Comparison of ENCODE assay signal across 27 cellular contexts in the genomic region with DNA sequence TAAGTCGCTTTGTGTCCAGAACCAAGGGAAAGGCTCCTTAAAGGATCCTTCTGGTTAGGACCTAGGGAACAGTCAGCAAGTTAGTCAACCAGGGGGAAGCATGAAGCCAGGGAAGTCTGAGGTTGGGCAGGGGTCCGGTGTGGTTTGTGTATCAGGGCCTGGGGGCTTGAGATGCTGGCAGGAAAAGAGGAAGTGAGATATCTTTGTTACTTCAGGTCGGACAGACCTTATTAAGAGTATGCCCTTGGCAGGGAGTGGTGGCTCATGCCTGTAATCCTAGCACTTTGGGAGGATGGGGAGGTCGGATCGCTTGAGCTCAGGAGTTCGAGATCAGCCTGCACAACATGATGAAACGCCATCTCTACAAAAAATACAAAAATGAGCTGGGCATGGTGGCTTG. TPM values are rescaled to one million over a fixed set of nuclear protein-coding genes. Genes with fewer than 3 reads are reported as not detected.
"Had no signal": no experiment of that assay in that cellular context is flagged by ENCODE, and none has a peak within 500 bp of the region (broad histone marks: within the 10 kb centered on the region; RNA-seq: fewer than 3 reads in every experiment).

No MANE protein-coding gene starts in this region.

- ATAC-seq: activated CD8-positive, alpha-beta memory T cell treated with anti-CD3 and anti-CD28 coated beads, Interleukin-2, amount 10 ng/mL, durations not matched to agents 7 days and 5 days; activated naive CD4-positive, alpha-beta T cell treated with anti-CD3 and anti-CD28 coated beads, Interleukin-2, amount 50 U/mL, for 72 hours; activated naive CD8-positive, alpha-beta T cell treated with anti-CD3 and anti-CD28 coated beads, Interleukin-2, amount 50 U/mL, for 24 hours; Right ventricle myocardium inferior; T-cell had no signal

- H3K36me3 ChIP-seq: brain microvascular endothelial cell had no signal

- H3K27ac ChIP-seq: brain microvascular endothelial cell, SK-N-MC had no signal

- DNase-seq: activated CD4-positive, alpha-beta T cell treated with anti-CD3 and anti-CD28 coated beads, Interleukin-2, amount 50 U/mL, for 48 hours; activated CD4-positive, CD25-positive, alpha-beta regulatory T cell treated with anti-CD3 and anti-CD28 coated beads, Interleukin-2, amount 50 U/mL, for 72 hours; activated CD8-positive, alpha-beta memory T cell treated with anti-CD3 and anti-CD28 coated beads, Interleukin-2, amount 10 ng/mL, durations not matched to agents 7 days and 5 days; activated effector memory CD4-positive, alpha-beta T cell treated with Interleukin-2 at 50 U/mL for 16 hours; activated naive CD4-positive, alpha-beta T cell; activated naive CD8-positive, alpha-beta T cell treated with anti-CD3 and anti-CD28 coated beads, Interleukin-2, amount 50 U/mL, for 24 hours; activated T-cell treated with anti-CD3 and anti-CD28 coated beads, Interleukin-2, amount 50 U/mL, for 24 hours; amniotic stem cell; cerebellar nuclear complex; NCI-H1092; NCI-H1930; NCI-H2107; NCI-H226 had no signal

- H3K4me3 ChIP-seq: SK-N-MC had no signal

- FAIRE-seq: colon had no signal

- H3K27me3 ChIP-seq: brain microvascular endothelial cell had no signal

RNA-seq across cellular contexts. Expression of a gene that starts 52.3 kb away (rescaled TPM):
- total RNA-seq: activated CD8-positive, alpha-beta memory T cell treated with anti-CD3 and anti-CD28 coated beads, Interleukin-2, amount 10 ng/mL, durations not matched to agents 7 days and 5 days; activated naive CD4-positive, alpha-beta T cell treated with anti-CD3 and anti-CD28 coated beads, Interleukin-2, amount 50 U/mL, for 72 hours; activated T-helper 1 cell treated with anti-CD3 and anti-CD28 coated beads, Interleukin-12 subunit alpha, Interleukin-12 subunit beta, Interleukin-2, Interleukin-4 antibody, amounts not matched to agents 30 ng/mL and 10 ng/mL and 1 ng/mL, durations not matched to agents 14 hours and 24 hours and 36 hours; cardiac septum; LHCN-M2; M059J; NCI-H460; Right ventricle myocardium inferior; RPMI7951; T-helper 2 cell treated with Interferon-gamma antibody and Interleukin-4, amounts not matched to agents 100 ng/mL and 5 ng/mL, for 36 hours; WTC11 had no signal
